In the genomic region with DNA sequence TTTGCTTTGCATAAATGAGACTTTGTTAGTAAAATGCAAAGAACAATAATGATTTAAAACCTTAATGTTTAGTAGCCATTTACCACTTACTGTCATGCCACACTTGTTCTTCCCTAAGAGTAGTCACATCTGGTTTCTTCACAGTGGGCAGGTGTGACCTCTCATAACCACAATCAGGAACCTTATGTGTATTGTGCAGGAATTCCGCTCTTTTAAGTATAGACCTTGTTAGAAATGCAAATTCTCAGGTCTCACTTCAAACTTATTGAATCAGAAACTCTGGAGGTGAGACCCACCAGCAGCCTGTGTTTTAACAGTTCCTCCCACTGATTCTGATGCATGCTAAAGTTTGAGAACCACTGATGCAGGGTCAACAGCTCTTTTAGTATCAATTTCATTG, we compare ENCODE assay signal across 13 cellular contexts.
"Had no signal": no experiment of that assay in that cellular context is flagged by ENCODE, and none has a peak within 500 bp of the region (broad histone marks: within the 10 kb centered on the region; RNA-seq: fewer than 3 reads in every experiment).

No MANE protein-coding gene starts in this region.

- H3K36me3 ChIP-seq: thyroid gland, WERI-Rb-1 had no signal

- H3K4me3 ChIP-seq: lung, skin epidermis, thyroid gland had no signal

- ATAC-seq: activated CD8-positive, alpha-beta T cell treated with anti-CD3 and anti-CD28 coated beads for 36 hours; activated naive CD8-positive, alpha-beta T cell treated with anti-CD3 and anti-CD28 coated beads, Interleukin-2, amount 50 U/mL, for 24 hours; foreskin keratinocyte; left cardiac atrium had no signal

- DNase-seq: activated CD4-positive, alpha-beta T cell treated with anti-CD3 and anti-CD28 coated beads for 4 hours; activated CD8-positive, alpha-beta memory T cell treated with anti-CD3 and anti-CD28 coated beads, Interleukin-2, amount 50 U/mL, for 4 hours; activated CD8-positive, alpha-beta T cell treated with anti-CD3 and anti-CD28 coated beads for 36 hours; activated naive CD8-positive, alpha-beta T cell treated with anti-CD3 and anti-CD28 coated beads, Interleukin-2, amount 50 U/mL, for 24 hours; foreskin keratinocyte; left cardiac atrium; midbrain; naive B cell; retina; thyroid gland; WERI-Rb-1 had no signal

- H3K27me3 ChIP-seq: foreskin keratinocyte, thyroid gland had no signal
